In the genomic region with DNA sequence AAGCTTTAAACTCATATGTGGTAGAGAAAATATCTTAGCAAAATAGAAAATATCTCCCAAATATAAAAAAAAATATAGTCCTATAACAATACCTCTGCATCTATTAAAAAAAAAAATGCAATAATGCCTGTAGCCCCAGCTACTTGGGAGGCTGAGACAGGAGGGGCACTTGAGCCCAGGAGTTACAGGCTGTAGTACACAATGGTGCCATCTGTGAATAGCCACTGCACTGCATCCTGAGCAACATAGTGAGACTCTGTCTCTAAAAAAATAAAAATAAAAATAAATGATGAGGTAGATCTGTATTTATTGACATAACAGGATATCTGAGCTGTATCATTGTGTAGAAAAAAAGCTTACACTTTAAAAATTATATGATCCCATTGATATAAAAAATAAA, we compare ENCODE assay signal across 23 cellular contexts.
"Had no signal": no experiment of that assay in that cellular context is flagged by ENCODE, and none has a peak within 500 bp of the region (broad histone marks: within the 10 kb centered on the region; RNA-seq: fewer than 3 reads in every experiment).

No MANE protein-coding gene starts in this region.

- H3K4me3 Mint-ChIP-seq: naive thymus-derived CD8-positive, alpha-beta T cell; nephron progenitor cell; stimulated activated effector memory CD8-positive, alpha-beta T cell treated with anti-CD3 and anti-CD28 coated beads, Interleukin-12 subunit alpha, Interleukin-12 subunit beta, amount 100 ng/mL, for 72 hours; type B pancreatic cell had no signal

- H3K9me3 Mint-ChIP-seq: naive thymus-derived CD8-positive, alpha-beta T cell; nephron progenitor cell; stimulated activated effector memory CD8-positive, alpha-beta T cell treated with anti-CD3 and anti-CD28 coated beads, Interleukin-12 subunit alpha, Interleukin-12 subunit beta, amount 100 ng/mL, for 72 hours; type B pancreatic cell had no signal

- H3K4me1 ChIP-seq: left lung, prostate gland had no signal

- H3K27me3 Mint-ChIP-seq: naive thymus-derived CD8-positive, alpha-beta T cell; type B pancreatic cell had no signal

- H3K27me3 ChIP-seq: dorsolateral prefrontal cortex, gastroesophageal sphincter, heart left ventricle, hepatocyte, left lung, sigmoid colon, testis, tibial artery had no signal

- H3K27ac ChIP-seq: epithelial cell of prostate, gastroesophageal sphincter, hepatocyte, left lung, prostate gland, sigmoid colon, tibial artery had no signal

- H3K4me3 ChIP-seq: dorsolateral prefrontal cortex, gastroesophageal sphincter, heart left ventricle, hepatocyte, left lung, prostate gland, sigmoid colon, testis, tibial artery had no signal

- H3K9me3 ChIP-seq: gastroesophageal sphincter, heart left ventricle, left lung, prostate gland, sigmoid colon, testis, tibial artery had no signal

- ATAC-seq: esophagus mucosa; gastroesophageal sphincter; heart left ventricle; left cardiac atrium; left lung; naive thymus-derived CD8-positive, alpha-beta T cell; right cardiac atrium; stimulated activated effector memory CD8-positive, alpha-beta T cell treated with anti-CD3 and anti-CD28 coated beads, Interleukin-12 subunit alpha, Interleukin-12 subunit beta, amount 100 ng/mL, for 72 hours; stimulated activated naive CD8-positive, alpha-beta T cell treated with anti-CD3 and anti-CD28 coated beads, Interleukin-15, Interleukin-2, amounts not matched to agents 100 U/mL and 50 U/mL, for 24 hours had no signal

- H3K27ac Mint-ChIP-seq: naive thymus-derived CD8-positive, alpha-beta T cell; nephron progenitor cell; type B pancreatic cell had no signal

- H3K4me1 Mint-ChIP-seq: nephron progenitor cell had no signal

- H3K36me3 ChIP-seq: prostate gland, tibial artery had no signal

- DNase-seq: dorsolateral prefrontal cortex; effector CD4-positive, alpha-beta T cell; foreskin fibroblast; heart left ventricle; left cardiac atrium; left lung; naive thymus-derived CD8-positive, alpha-beta T cell; nephron progenitor cell; nucleus accumbens; sigmoid colon; stimulated activated CD4-positive, alpha-beta T cell treated with anti-CD3 and anti-CD28 coated beads, Interleukin-2, amount 100 ng/mL, for 24 hours; stimulated activated CD4-positive, alpha-beta T cell treated with anti-CD3 and anti-CD28 coated beads, Interleukin-4, amount 100 ng/mL, for 24 hours; stimulated activated naive CD8-positive, alpha-beta T cell treated with anti-CD3 and anti-CD28 coated beads, Interleukin-15, Interleukin-2, amounts not matched to agents 100 U/mL and 50 U/mL, for 24 hours; testis; tibial artery had no signal
